22 cellular contexts compared by ENCODE assay signal in genomic region chr10:102545265-102545664, GRCh38.
"Had no signal": no experiment of that assay in that cellular context is flagged by ENCODE, and none has a peak within 500 bp of the region (broad histone marks: within the 10 kb centered on the region; RNA-seq: fewer than 3 reads in every experiment).

No MANE protein-coding gene starts in this region.

- H3K27ac ChIP-seq: HL-60, KMS-11, SJSA1, SK-N-MC had no signal

- H3K27me3 ChIP-seq: SJSA1 had no signal

- DNase-seq: Kasumi-1, MM.1S, NCI-H1092 treated with DMSO at 0.1 percent for 48 hours, NCI-H1436, NCI-H187, NCI-H2029, NCI-H2081 treated with DMSO at 0.1 percent for 48 hours, NCI-H2171, NCI-H226, NCI-H446, NCI-H510A, NCI-H524 treated with DMSO at 0.1 percent for 48 hours, NCI-H69, NCI-H774, Right ventricle myocardium superior, RPMI8226, SIG-M5 had no signal

- ATAC-seq: K562 had no signal

- H3K4me3 ChIP-seq: K562, SJSA1, SK-N-MC had no signal

- H3K9ac ChIP-seq: KMS-11 had no signal

- H3K4me2 ChIP-seq: KMS-11 had no signal

- H3K9me3 ChIP-seq: SJSA1 had no signal
